Comparison of ENCODE assay signal across 13 cellular contexts in genomic region chr17:35179379-35179778, GRCh38. TPM values are rescaled to one million over a fixed set of nuclear protein-coding genes. Genes with fewer than 3 reads are reported as not detected.
"Had no signal": no experiment of that assay in that cellular context is flagged by ENCODE, and none has a peak within 500 bp of the region (broad histone marks: within the 10 kb centered on the region; RNA-seq: fewer than 3 reads in every experiment).

No MANE protein-coding gene starts in this region.

RNA-seq across cellular contexts. Expression of gene SLC35G3, which starts 14.8 kb away (rescaled TPM):
- total RNA-seq: activated CD4-positive, alpha-beta T cell treated with anti-CD3 and anti-CD28 coated beads, Interleukin-2, amount 10 ng/mL, durations not matched to agents 24 days and 14 days; activated CD8-positive, alpha-beta memory T cell treated with anti-CD3 and anti-CD28 coated beads, Interleukin-2, amount 10 ng/mL, durations not matched to agents 7 days and 5 days; activated CD8-positive, alpha-beta T cell treated with anti-CD3 and anti-CD28 coated beads for 36 hours; activated naive CD4-positive, alpha-beta T cell treated with anti-CD3 and anti-CD28 coated beads for 36 hours; activated naive CD4-positive, alpha-beta T cell treated with anti-CD3 and anti-CD28 coated beads, Interleukin-2, amount 50 U/mL, for 72 hours; activated naive CD8-positive, alpha-beta T cell treated with anti-CD3 and anti-CD28 coated beads, Interleukin-2, amount 10 ng/mL, durations not matched to agents 7 days and 5 days; ascending aorta; bronchial epithelial cell; cardiac muscle cell; chondrocyte; T-helper 2 cell treated with Interferon-gamma antibody and Interleukin-4, amounts not matched to agents 100 ng/mL and 5 ng/mL, for 36 hours; WTC11 had no signal
- polyA plus RNA-seq: adipose tissue had no signal

RNA-seq across cellular contexts. Expression of gene UNC45B, which starts 31.8 kb away (rescaled TPM):
- total RNA-seq: activated CD4-positive, alpha-beta T cell treated with anti-CD3 and anti-CD28 coated beads, Interleukin-2, amount 10 ng/mL, durations not matched to agents 24 days and 14 days; ascending aorta; bronchial epithelial cell; chondrocyte had no signal

RNA-seq across cellular contexts. Expression of gene FNDC8, which starts 58.0 kb away (rescaled TPM):
- total RNA-seq: activated CD4-positive, alpha-beta T cell treated with anti-CD3 and anti-CD28 coated beads, Interleukin-2, amount 10 ng/mL, durations not matched to agents 24 days and 14 days; activated CD8-positive, alpha-beta memory T cell treated with anti-CD3 and anti-CD28 coated beads, Interleukin-2, amount 10 ng/mL, durations not matched to agents 7 days and 5 days; activated CD8-positive, alpha-beta T cell treated with anti-CD3 and anti-CD28 coated beads for 36 hours; activated naive CD4-positive, alpha-beta T cell treated with anti-CD3 and anti-CD28 coated beads for 36 hours; activated naive CD4-positive, alpha-beta T cell treated with anti-CD3 and anti-CD28 coated beads, Interleukin-2, amount 50 U/mL, for 72 hours; activated naive CD8-positive, alpha-beta T cell treated with anti-CD3 and anti-CD28 coated beads, Interleukin-2, amount 10 ng/mL, durations not matched to agents 7 days and 5 days; ascending aorta; bronchial epithelial cell; cardiac muscle cell; chondrocyte; T-helper 2 cell treated with Interferon-gamma antibody and Interleukin-4, amounts not matched to agents 100 ng/mL and 5 ng/mL, for 36 hours; WTC11 had no signal
- polyA plus RNA-seq: cardiac muscle cell had no signal
